ENCODE assay signal across 8 cellular contexts in the genomic region with DNA sequence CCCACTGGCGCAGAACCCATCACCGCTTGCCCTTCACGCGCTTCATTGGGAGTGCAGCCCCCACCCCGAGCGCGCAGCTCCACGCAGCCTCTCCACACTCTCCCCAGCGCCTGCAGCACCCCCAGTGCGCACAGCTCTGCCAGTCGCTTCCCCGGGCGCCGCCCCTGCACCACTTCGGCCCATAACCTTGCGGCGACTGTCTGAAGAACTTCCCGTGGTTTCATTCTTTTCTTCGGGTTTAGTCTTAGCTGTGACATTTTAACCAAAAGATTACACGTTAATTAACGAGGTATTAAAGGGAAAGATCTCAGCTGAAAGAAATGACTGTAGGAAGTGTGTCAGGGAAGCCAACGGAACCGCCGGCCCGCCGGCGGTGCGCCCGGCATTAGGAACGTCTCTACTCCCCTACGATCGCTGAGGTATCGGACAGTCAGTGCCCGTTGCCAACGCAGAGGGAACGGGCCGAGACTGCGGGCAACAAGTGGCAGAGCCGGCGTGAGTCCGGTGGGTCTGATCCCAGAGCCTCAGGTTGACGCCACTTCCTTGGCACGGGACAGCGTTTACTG. TPM values are rescaled to one million over a fixed set of nuclear protein-coding genes. Genes with fewer than 3 reads are reported as not detected.
DNase-seq lines count a peak whose midpoint lies in the region; ATAC-seq and TF ChIP-seq lines count a peak whose summit lies in the region.
"Not testable (repeated sequence)": the region's sequence is repeated elsewhere in the genome, so short reads cannot be mapped to it uniquely, and the experiment has no call there.

No MANE protein-coding gene starts in this region.

- H3K36me3 Mint-ChIP-seq in activated CD4-positive, alpha-beta memory T cell treated with anti-CD3 and anti-CD28 coated beads for 36 hours; dendritic cell treated with granulocyte-macrophage colony-stimulating factor and Interleukin-4, amounts not matched to agents 40 ng/mL and 50 ng/mL, for 4 days (ENCODE audit: low read depth): not testable (repeated sequence)

- H3K27ac ChIP-seq in ovary (peak overlapping the region; percentile 84 to 98), vagina (peak overlapping the region; percentile 82)

- not testable (repeated sequence) for H3K9me3 ChIP-seq in iPS-18c (ENCODE audit: control insufficient read depth, insufficient read depth, low read length); ovary; vagina

- WGBS in ovary, 3 donors: 0 to 1% (median 1%) methylated on average over 41 to 44 of the region's 44 CpGs

- not testable (repeated sequence) for H3K4me1 ChIP-seq in ovary (ENCODE audit: insufficient read depth); vagina

- peaks cover 32% of the 10 kb centered on the region for H3K27me3 Mint-ChIP-seq in activated CD4-positive, alpha-beta memory T cell treated with anti-CD3 and anti-CD28 coated beads for 36 hours
- H3K27me3 Mint-ChIP-seq in dendritic cell treated with granulocyte-macrophage colony-stimulating factor and Interleukin-4, amounts not matched to agents 40 ng/mL and 50 ng/mL, for 4 days: peaks cover 28% of the 10 kb centered on the region

- intact Hi-C loops in activated CD4-positive, alpha-beta memory T cell treated with anti-CD3 and anti-CD28 coated beads for 36 hours (cut with micrococcal nuclease); dendritic cell treated with granulocyte-macrophage colony-stimulating factor and Interleukin-4, amounts not matched to agents 40 ng/mL and 50 ng/mL, for 4 days (cut with micrococcal nuclease); vagina (cut with DNase I): not testable (repeated sequence)
- intact Hi-C loops in ovary (cut with DNase I): loop anchor here in 1 of 4 donors (5.0 kb wide), 1 partner anchor 133 kb away; no protein-coding TSS in a partner anchor

- TF ChIP-seq EP300 in ovary (IDR thresholded peaks at IDR 0.05): not testable (repeated sequence)

- POLR2A ChIA-PET in GM10248 (lab: Yijun Ruan, JAX); activated CD4-positive, alpha-beta memory T cell treated with anti-CD3 and anti-CD28 coated beads for 36 hours (lab: Charles Lee): not testable (repeated sequence)

- H3K4me3 Mint-ChIP-seq in activated CD4-positive, alpha-beta memory T cell treated with anti-CD3 and anti-CD28 coated beads for 36 hours: peak overlapping the region; percentile 73
- H3K4me3 Mint-ChIP-seq in dendritic cell treated with granulocyte-macrophage colony-stimulating factor and Interleukin-4, amounts not matched to agents 40 ng/mL and 50 ng/mL, for 4 days: peak overlapping the region; percentile 84

- not testable (repeated sequence) for H3K27me3 ChIP-seq in ovary, vagina

- not testable (repeated sequence) for H3K9me3 Mint-ChIP-seq in activated CD4-positive, alpha-beta memory T cell treated with anti-CD3 and anti-CD28 coated beads for 36 hours; dendritic cell treated with granulocyte-macrophage colony-stimulating factor and Interleukin-4, amounts not matched to agents 40 ng/mL and 50 ng/mL, for 4 days

- TF ChIP-seq CTCF in GM10248 (IDR thresholded peaks at IDR 0.05; ENCODE audit: control extremely low read depth, extremely low read depth, low read depth, missing control alignments); ovary (IDR thresholded peaks at IDR 0.05); vagina (IDR thresholded peaks at IDR 0.05): not testable (repeated sequence)

- ATAC-seq in HG02588 (IDR thresholded peaks at IDR 0.05; ENCODE audit: unreplicated experiment): peak; percentile 28

- H3K36me3 ChIP-seq in ovary, vagina: not testable (repeated sequence)

- CTCF ChIA-PET in GM10248 (lab: Yijun Ruan, JAX): interaction anchor here (1.2 kb wide), 1 partner anchor 588 kb away, joined by 3 read pairs; no protein-coding TSS in a partner anchor
- CTCF ChIA-PET in activated CD4-positive, alpha-beta memory T cell treated with anti-CD3 and anti-CD28 coated beads for 36 hours (lab: Charles Lee): interaction anchor here (0.6 kb wide), 1 partner anchor 588 kb away, joined by 4 read pairs; no protein-coding TSS in a partner anchor

- H3K27ac Mint-ChIP-seq in activated CD4-positive, alpha-beta memory T cell treated with anti-CD3 and anti-CD28 coated beads for 36 hours: not testable (repeated sequence)
- peak overlapping the region; percentile 31 for H3K27ac Mint-ChIP-seq in dendritic cell treated with granulocyte-macrophage colony-stimulating factor and Interleukin-4, amounts not matched to agents 40 ng/mL and 50 ng/mL, for 4 days

- DNase-seq in GM10248 (ENCODE audit: extremely low spot score) (peak; percentile 7), NCI-H146 treated with DMSO at 0.1 percent for 48 hours (lab: John Stamatoyannopoulos, UW; ENCODE audit: unreplicated experiment) (peak; percentile 38), ovary (peak; percentile 42 to 67 (median 59))
- DNase-seq in activated CD4-positive, alpha-beta memory T cell treated with anti-CD3 and anti-CD28 coated beads for 36 hours; vagina (ENCODE audit: extremely low spot score in 2 of 2): not testable (repeated sequence)

- peak overlapping the region; percentile 56 for H3K4me3 ChIP-seq in iPS-18c (ENCODE audit: insufficient read depth, low read depth, low read length)
- peak overlapping the region; percentile 52 for H3K4me3 ChIP-seq in ovary
- H3K4me3 ChIP-seq in vagina: peak overlapping the region; percentile 75 to 84

- peaks cover 12% of the 10 kb centered on the region for H3K4me1 Mint-ChIP-seq in activated CD4-positive, alpha-beta memory T cell treated with anti-CD3 and anti-CD28 coated beads for 36 hours (ENCODE audit: low read depth)
- peaks cover 21% of the 10 kb centered on the region for H3K4me1 Mint-ChIP-seq in dendritic cell treated with granulocyte-macrophage colony-stimulating factor and Interleukin-4, amounts not matched to agents 40 ng/mL and 50 ng/mL, for 4 days (ENCODE audit: low read depth)

- not testable (repeated sequence) for TF ChIP-seq POLR2A in ovary (IDR thresholded peaks at IDR 0.05); vagina (IDR thresholded peaks at IDR 0.05)

RNA-seq across cellular contexts. Expression of a gene that starts 0.6 kb away (rescaled TPM):
- total RNA-seq in activated CD4-positive, alpha-beta memory T cell treated with anti-CD3 and anti-CD28 coated beads for 36 hours: under 1 TPM; 0.34 to 0.67 TPM
- total RNA-seq in ovary: 10 to 100 TPM; 16.3 to 31.2 (median 25.5) TPM
- 10 to 100 TPM; 14.2 TPM for polyA plus RNA-seq in ovary
- total RNA-seq in vagina: 9.6 TPM
